28 cellular contexts compared by ENCODE assay signal in the genomic region with DNA sequence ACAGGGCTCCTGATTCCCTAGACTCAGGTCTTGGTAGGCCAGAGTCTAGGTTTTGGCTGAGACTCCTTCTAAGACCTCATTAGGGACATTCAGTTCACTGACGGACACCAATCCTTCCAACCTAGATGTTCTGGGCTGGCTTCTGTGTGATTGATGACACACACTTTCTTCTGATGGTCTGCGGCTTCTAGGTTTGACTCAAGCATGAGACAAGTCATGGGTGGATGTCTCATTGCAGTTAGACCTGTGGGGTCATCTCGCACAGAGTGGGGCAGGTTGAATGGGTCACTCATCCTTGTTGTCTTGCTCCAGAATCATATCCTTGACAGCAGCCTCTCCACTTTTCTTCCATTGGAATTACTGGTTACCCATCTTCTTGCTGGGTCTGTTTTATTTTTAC. TPM values are rescaled to one million over a fixed set of nuclear protein-coding genes. Genes with fewer than 3 reads are reported as not detected.
A peak's percentile ranks its signal among the peaks of the same experiment; 100 is the strongest.
DNase-seq lines count a peak whose midpoint lies in the region; ATAC-seq and TF ChIP-seq lines count a peak whose summit lies in the region.
"Had no signal": no experiment of that assay in that cellular context is flagged by ENCODE, and none has a peak within 500 bp of the region (broad histone marks: within the 10 kb centered on the region; RNA-seq: fewer than 3 reads in every experiment).

No MANE protein-coding gene starts in this region.

- H2BK120ac ChIP-seq in mesenchymal stem cell (ENCODE audit: low read depth, low read length) = no peak overlapping the region

- H3K9me3 ChIP-seq in right atrium auricular region (no peaks in the 10 kb centered on the region), left ventricle myocardium inferior (replicated peaks) (no peaks in the 10 kb centered on the region), mesenchymal stem cell (ENCODE audit: control insufficient read depth, low read length) (no peaks in the 10 kb centered on the region)
- H3K9me3 ChIP-seq: BE2C had no signal

- no peak overlapping the region for H3K9ac ChIP-seq in mesenchymal stem cell (ENCODE audit: low read length)
- H3K9ac ChIP-seq: GM23248 had no signal

- no peak overlapping the region for H3K4me2 ChIP-seq in mesenchymal stem cell (ENCODE audit: low read length, poor library complexity, severe bottlenecking)
- H3K4me2 ChIP-seq: PC-9 had no signal

- no peak overlapping the region for H3K14ac ChIP-seq in mesenchymal stem cell (ENCODE audit: low read length in 2 of 2)

- H4K8ac ChIP-seq in mesenchymal stem cell (ENCODE audit: low read length) = no peak overlapping the region

- H3K79me1 ChIP-seq in mesenchymal stem cell (replicated peaks; ENCODE audit: low read length, poor library complexity, severe bottlenecking) = peaks cover 35% of the 10 kb centered on the region

- ATAC-seq in GM18907 (IDR thresholded peaks at IDR 0.05; ENCODE audit: unreplicated experiment) = no peak
- ATAC-seq: HepG2 had no signal

- H2BK15ac ChIP-seq in mesenchymal stem cell (ENCODE audit: low read depth, poor library complexity, severe bottlenecking) = no peak overlapping the region

- intact Hi-C loops in left ventricle myocardium inferior (cut with micrococcal nuclease) = loop anchor here (10.0 kb wide), 1 partner anchor 355 kb away; no protein-coding TSS in a partner anchor

- H3K36me3 ChIP-seq in right atrium auricular region (no peaks in the 10 kb centered on the region), left ventricle myocardium inferior (no peaks in the 10 kb centered on the region), mesenchymal stem cell (ENCODE audit: control insufficient read depth in 1 of 2, insufficient read depth in 2 of 2, low read depth in 1 of 2, low read length in 2 of 2) (peaks cover 0 to 10% of the 10 kb centered on the region in 2 experiments)
- H3K36me3 ChIP-seq: BE2C had no signal

- H3K27me3 ChIP-seq in right atrium auricular region (no peaks in the 10 kb centered on the region), left ventricle myocardium inferior (ENCODE audit: low read depth) (peaks cover 45% of the 10 kb centered on the region), mesenchymal stem cell (ENCODE audit: control insufficient read depth in 1 of 2, insufficient read depth in 1 of 2, low read length in 2 of 2) (peaks cover 0 to 30% of the 10 kb centered on the region in 2 experiments)
- H3K27me3 ChIP-seq: BE2C had no signal

- H2AFZ ChIP-seq in mesenchymal stem cell (ENCODE audit: low read depth, low read length) = no peak overlapping the region
- H2AFZ ChIP-seq: GM23248, PC-9 had no signal

- H2BK5ac ChIP-seq in mesenchymal stem cell (ENCODE audit: low read depth, low read length, poor library complexity, severe bottlenecking) = no peak overlapping the region

- H4K91ac ChIP-seq in mesenchymal stem cell (ENCODE audit: low read length) = no peak overlapping the region

- no peak overlapping the region for H3K27ac ChIP-seq in right atrium auricular region
- H3K27ac ChIP-seq in left ventricle myocardium inferior (replicated peaks) = no peak overlapping the region
- H3K27ac ChIP-seq in cingulate gyrus (ENCODE audit: low read depth, low read length) = peak overlapping the region; percentile 61
- H3K27ac ChIP-seq in mesenchymal stem cell (ENCODE audit: low read length, poor library complexity, severe bottlenecking) = no peak overlapping the region
- H3K27ac ChIP-seq: 22Rv1, GM23248, PC-9 had no signal

- 91% methylated on average over 3 of the region's 3 CpGs for WGBS in mesenchymal stem cell

- no peak overlapping the region for H3K4ac ChIP-seq in mesenchymal stem cell (ENCODE audit: low read depth in 1 of 2, low read length in 2 of 2)

- H3K18ac ChIP-seq in mesenchymal stem cell (ENCODE audit: low read depth in 1 of 2, low read length in 2 of 2) = no peak overlapping the region

- peak overlapping the region; percentile 6 for H2AK5ac ChIP-seq in mesenchymal stem cell (ENCODE audit: low read length, severe bottlenecking)

- DNase-seq in right atrium auricular region (ENCODE audit: low spot score) = peak; percentile 30
- DNase-seq in left ventricle myocardium inferior = no peak
- DNase-seq in mesenchymal stem cell = no peak
- no peak for DNase-seq in activated T-cell treated with anti-CD3 and anti-CD28 coated beads for 4 hours
- DNase-seq in NCI-H2196 treated with DMSO at 0.1 percent for 48 hours (lab: John Stamatoyannopoulos, UW; ENCODE audit: unreplicated experiment) = no peak
- no peak for DNase-seq in NCI-H510A treated with DMSO at 0.1 percent for 48 hours (lab: John Stamatoyannopoulos, UW)
- DNase-seq: BE2C; CD8-positive, alpha-beta memory T cell; DMS 273 treated with DMSO at 0.1 percent for 48 hours; DMS79; EL; GM23248; H7; KBM-7; MV-4-11; NCI-H1105; NCI-H1436 treated with DMSO at 0.1 percent for 48 hours; NCI-H1930; NCI-H446 treated with DMSO at 0.1 percent for 48 hours; NCI-H526 treated with DMSO at 0.1 percent for 48 hours; PC-9; SHP77 treated with DMSO at 0.1 percent for 48 hours had no signal

- H3K4me1 ChIP-seq in right atrium auricular region (no peaks in the 10 kb centered on the region), left ventricle myocardium inferior (no peaks in the 10 kb centered on the region), mesenchymal stem cell (ENCODE audit: control insufficient read depth, insufficient read depth, low read depth, low read length) (peaks cover 24% of the 10 kb centered on the region)
- H3K4me1 ChIP-seq: BE2C had no signal

- no peak overlapping the region for H3K4me3 ChIP-seq in right atrium auricular region
- H3K4me3 ChIP-seq in left ventricle myocardium inferior = no peak overlapping the region
- H3K4me3 ChIP-seq in mesenchymal stem cell (ENCODE audit: insufficient read depth in 1 of 2, low read depth in 1 of 2, low read length in 2 of 2) = no peak overlapping the region
- H3K4me3 ChIP-seq: GM23248, PC-9 had no signal

- H3K23ac ChIP-seq in mesenchymal stem cell (ENCODE audit: low read length in 2 of 2) = no peak overlapping the region

- no peak overlapping the region for H2BK12ac ChIP-seq in mesenchymal stem cell (ENCODE audit: low read length in 2 of 2)

- TF ChIP-seq CTCF in right atrium auricular region (IDR thresholded peaks at IDR 0.05) (no peak), left ventricle myocardium inferior (IDR thresholded peaks at IDR 0.05; ENCODE audit: borderline replicate concordance) (no peak)

RNA-seq across cellular contexts. Expression of a gene that starts 35.8 kb away (rescaled TPM):
- total RNA-seq in right atrium auricular region (1 to 10 TPM; 4.8 to 8.4 TPM), left ventricle myocardium inferior (3.6 TPM)
- 1.8 TPM for polyA plus RNA-seq in mesenchymal stem cell (2013, experiment 1 of 2)
- 1.3 TPM for polyA plus RNA-seq in mesenchymal stem cell (2013, experiment 2 of 2)
- total RNA-seq: HT-29 had no signal
- polyA plus RNA-seq: CD14-positive monocyte; CD8-positive, alpha-beta memory T cell had no signal
